In the genomic region with DNA sequence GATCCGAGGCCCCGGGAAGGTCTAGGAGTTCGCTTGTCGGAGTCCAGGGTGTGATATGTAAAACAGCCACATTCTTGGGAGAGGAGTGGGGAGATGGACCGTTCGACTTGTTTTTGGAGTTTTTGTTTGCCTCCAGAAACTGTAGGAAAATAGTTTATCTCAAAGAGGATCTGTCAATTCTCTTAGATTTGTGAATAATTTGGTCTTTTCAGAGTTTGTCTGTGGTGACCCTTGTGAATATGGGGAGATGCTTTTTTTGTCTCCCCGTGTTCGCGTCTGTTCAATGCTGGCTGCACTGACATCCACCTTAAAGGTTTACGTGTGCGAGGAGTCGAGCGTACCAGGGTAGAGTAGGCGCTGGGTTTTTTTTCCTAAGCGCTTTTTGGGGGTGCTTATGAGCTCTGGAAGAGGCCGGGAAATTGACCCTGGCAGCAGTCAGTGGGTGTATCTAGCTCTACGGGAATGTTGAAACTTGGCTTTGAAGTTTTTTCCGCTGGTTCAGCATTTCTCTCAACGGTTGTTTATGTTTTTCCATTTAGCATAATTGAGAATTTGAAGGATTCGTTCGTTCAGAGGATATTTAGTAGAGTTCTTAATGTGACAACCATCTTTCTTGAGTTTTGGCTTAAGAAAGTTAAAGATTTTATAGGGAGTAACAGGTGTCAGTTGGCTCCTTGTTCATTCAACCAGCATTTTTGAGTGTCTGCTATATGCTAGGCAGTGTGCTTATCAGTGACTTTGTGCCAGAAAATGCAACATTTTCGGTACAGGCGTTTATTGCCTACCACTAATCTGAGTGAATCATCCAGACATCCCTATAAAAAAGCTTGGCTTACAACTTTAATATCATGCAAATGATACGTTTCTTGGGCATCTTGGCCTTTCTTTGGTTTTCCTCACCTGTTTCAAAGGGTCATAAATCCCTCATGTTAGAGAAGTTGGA, we compare ENCODE assay signal across 8 cellular contexts. TPM values are rescaled to one million over a fixed set of nuclear protein-coding genes. Genes with fewer than 3 reads are reported as not detected.
DNase-seq lines count a peak whose midpoint lies in the region; ATAC-seq and TF ChIP-seq lines count a peak whose summit lies in the region.

No MANE protein-coding gene starts in this region.

- no peaks in the 10 kb centered on the region for H3K36me3 ChIP-seq in heart left ventricle

- no peaks in the 10 kb centered on the region for H3K9me3 Mint-ChIP-seq in activated naive CD8-positive, alpha-beta T cell (ENCODE audit: low read depth)
- H3K9me3 Mint-ChIP-seq in stimulated activated memory B cell treated with anti-CD40 and anti-IgM and Interleukin-4, amounts not matched to agents 10 μg/mL and 1 μg/mL and 100 μg/mL, for 72 hours, result no peaks in the 10 kb centered on the region

- H3K4me3 Mint-ChIP-seq in activated naive CD8-positive, alpha-beta T cell, result peak overlapping the region; percentile 96
- peak overlapping the region; percentile 97 for H3K4me3 Mint-ChIP-seq in stimulated activated memory B cell treated with anti-CD40 and anti-IgM and Interleukin-4, amounts not matched to agents 10 μg/mL and 1 μg/mL and 100 μg/mL, for 72 hours

- no peaks in the 10 kb centered on the region for H3K9me3 ChIP-seq in heart left ventricle

- H3K27me3 ChIP-seq in heart left ventricle, result no peaks in the 10 kb centered on the region

- peak in 1 of 4 donors; percentile 19 for ATAC-seq in heart left ventricle
- ATAC-seq in left cardiac atrium, result no peak
- no peak for ATAC-seq in stimulated activated memory B cell treated with anti-CD40 and anti-IgM and Interleukin-4, amounts not matched to agents 10 μg/mL and 1 μg/mL and 100 μg/mL, for 72 hours
- no peak for ATAC-seq in HG03378 (IDR thresholded peaks at IDR 0.05; ENCODE audit: unreplicated experiment)

- no peak for TF ChIP-seq POLR2A in heart left ventricle (IDR thresholded peaks at IDR 0.05)

- intact Hi-C loops in heart left ventricle (cut with DNase I) (loop anchor here in 5 of 10 donors (1.0 to 10.0 kb wide), 6 partner anchors 18 to 841 kb away; partner anchors contain the start of genes NECAP2 (in 2 of the 5) and DNAJC16 (in 1 of the 5)), left cardiac atrium (cut with DNase I) (loop anchor here in 1 of 2 donors (2.0 to 10.0 kb wide), 2 partner anchors 73 to 153 kb away; partner anchors contain the start of genes ARHGEF19 and NECAP2)

- WGBS in heart left ventricle, 4 donors, result 2 to 4% (median 2%) methylated on average over 24 of the region's 24 CpGs

- peaks cover 4% of the 10 kb centered on the region for H3K36me3 Mint-ChIP-seq in activated naive CD8-positive, alpha-beta T cell
- peaks cover 27% of the 10 kb centered on the region for H3K36me3 Mint-ChIP-seq in stimulated activated memory B cell treated with anti-CD40 and anti-IgM and Interleukin-4, amounts not matched to agents 10 μg/mL and 1 μg/mL and 100 μg/mL, for 72 hours

- no peaks in the 10 kb centered on the region for H3K27me3 Mint-ChIP-seq in activated naive CD8-positive, alpha-beta T cell
- no peaks in the 10 kb centered on the region for H3K27me3 Mint-ChIP-seq in stimulated activated memory B cell treated with anti-CD40 and anti-IgM and Interleukin-4, amounts not matched to agents 10 μg/mL and 1 μg/mL and 100 μg/mL, for 72 hours

- H3K4me3 ChIP-seq in heart left ventricle, result peak overlapping the region; percentile 46 to 98 (median 80)
- peak overlapping the region; percentile 88 for H3K4me3 ChIP-seq in iPS-11a (ENCODE audit: low read depth, low read length)

- peak overlapping the region; percentile 83 to 100 (median 97) for H3K27ac ChIP-seq in heart left ventricle

- H3K4me1 Mint-ChIP-seq in activated naive CD8-positive, alpha-beta T cell (ENCODE audit: low read depth), result peaks cover 47% of the 10 kb centered on the region
- peaks cover 44% of the 10 kb centered on the region for H3K4me1 Mint-ChIP-seq in stimulated activated memory B cell treated with anti-CD40 and anti-IgM and Interleukin-4, amounts not matched to agents 10 μg/mL and 1 μg/mL and 100 μg/mL, for 72 hours

- peaks cover 9 to 79% (median 34%) of the 10 kb centered on the region in 12 donors for H3K4me1 ChIP-seq in heart left ventricle

- H3K27ac Mint-ChIP-seq in activated naive CD8-positive, alpha-beta T cell, result peak overlapping the region; percentile 98
- H3K27ac Mint-ChIP-seq in stimulated activated memory B cell treated with anti-CD40 and anti-IgM and Interleukin-4, amounts not matched to agents 10 μg/mL and 1 μg/mL and 100 μg/mL, for 72 hours, result peak overlapping the region; percentile 99

- DNase-seq in heart left ventricle (no peak), left cardiac atrium (no peak), KG1 (lab: John Stamatoyannopoulos, UW) (no peak)
- DNase-seq in effector CD8-positive, alpha-beta T cell (lab: John Stamatoyannopoulos, UW), result no peak

- TF ChIP-seq CTCF in heart left ventricle (IDR thresholded peaks at IDR 0.05), result no peak

RNA-seq across cellular contexts. Expression of gene SZRD1, which starts 1.2 kb away (rescaled TPM):
- total RNA-seq in heart left ventricle (100 to 1,000 TPM in 3 of 9 donors, 10 to 100 TPM in 6; 57.4 to 130 (median 94.4) TPM), left cardiac atrium (100 to 1,000 TPM in 1 of 2 donors, 10 to 100 TPM in 1; 98.0 to 112 TPM)
- 100 to 1,000 TPM in 1 of 2 donors, 10 to 100 TPM in 1; 54.4 to 140 TPM for polyA plus RNA-seq in heart left ventricle

RNA-seq across cellular contexts. Expression of gene FBXO42, which starts 16.0 kb away (rescaled TPM):
- total RNA-seq in heart left ventricle (10 to 100 TPM; 15.4 to 44.4 (median 22.9) TPM), left cardiac atrium (10 to 100 TPM; 14.1 to 15.1 TPM)
- 10 to 100 TPM; 11.0 to 18.8 TPM for polyA plus RNA-seq in heart left ventricle
